In genomic region chr2:61853848-61854434, GRCh38 we compare ENCODE assay signal across 8 cellular contexts. TPM values are rescaled to one million over a fixed set of nuclear protein-coding genes. Genes with fewer than 3 reads are reported as not detected.
A peak's percentile ranks its signal among the peaks of the same experiment; 100 is the strongest.
DNase-seq lines count a peak whose midpoint lies in the region; ATAC-seq and TF ChIP-seq lines count a peak whose summit lies in the region.

Gene FAM161A, minus strand, starts transcription at chr2:61854060. Its CDS starts 19 bp downstream, at chr2:61854041.

- no peaks in the 10 kb centered on the region for H3K27me3 ChIP-seq in BLaER1 treated with 17β-estradiol and CSF1 and Interleukin-3, amounts not matched to agents 10 nM and 100 nM
- no peaks in the 10 kb centered on the region for H3K27me3 ChIP-seq in left lung

- H3K27me3 Mint-ChIP-seq in activated CD4-positive, alpha-beta T cell treated with anti-CD3 and anti-CD28 coated beads, Interleukin-2, amount 10 ng/mL, durations not matched to agents 7 days and 5 days: no peaks in the 10 kb centered on the region

- peak within 1 kb of the TSS; percentile 56 to 81 (median 76) for H3K9ac ChIP-seq in BLaER1 treated with 17β-estradiol and CSF1 and Interleukin-3, amounts not matched to agents 10 nM and 100 nM

- ATAC-seq in GM19324 (IDR thresholded peaks at IDR 0.05; ENCODE audit: low FRiP score, unreplicated experiment) (peak; percentile 87), HG03457 (IDR thresholded peaks at IDR 0.05; ENCODE audit: unreplicated experiment) (peak; percentile 51), left lung (peak; percentile 93)

- peak within 1 kb of the TSS; percentile 79 to 97 (median 89) for H3K4me2 ChIP-seq in BLaER1 treated with 17β-estradiol and CSF1 and Interleukin-3, amounts not matched to agents 10 nM and 100 nM

- H3K4me1 ChIP-seq in BLaER1 treated with 17β-estradiol and CSF1 and Interleukin-3, amounts not matched to agents 10 nM and 100 nM: peaks cover 5 to 17% (median 15%) of the 10 kb centered on the region in 10 experiments
- H3K4me1 ChIP-seq in left lung: peaks cover 0 to 7% of the 10 kb centered on the region in 2 donors

- peak within 1 kb of the TSS; percentile 92 for H3K27ac Mint-ChIP-seq in activated CD4-positive, alpha-beta T cell treated with anti-CD3 and anti-CD28 coated beads, Interleukin-2, amount 10 ng/mL, durations not matched to agents 7 days and 5 days

- peak within 1 kb of the TSS in 9 of 11 experiments; percentile 46 to 70 (median 64); a peak in 18 of 22 replicates for H3K27ac ChIP-seq in BLaER1 treated with 17β-estradiol and CSF1 and Interleukin-3, amounts not matched to agents 10 nM and 100 nM
- H3K27ac ChIP-seq in left lung: peak within 1 kb of the TSS; percentile 73 to 81

- no peaks in the 10 kb centered on the region for H3K9me3 Mint-ChIP-seq in activated CD4-positive, alpha-beta T cell treated with anti-CD3 and anti-CD28 coated beads, Interleukin-2, amount 10 ng/mL, durations not matched to agents 7 days and 5 days

- POLR2A ChIA-PET in activated CD4-positive, alpha-beta T cell treated with anti-CD3 and anti-CD28 coated beads, Interleukin-2, amount 10 ng/mL, durations not matched to agents 7 days and 5 days (lab: Charles Lee): no interaction called here

- 0 out of 22 replicates have a peak, but pooled peaks cover 0 to 4% (median 0%) of the 10 kb centered on the region in 11 experiments for H3K36me3 ChIP-seq in BLaER1 treated with 17β-estradiol and CSF1 and Interleukin-3, amounts not matched to agents 10 nM and 100 nM
- H3K36me3 ChIP-seq in left lung: no peaks in the 10 kb centered on the region

- DNase-seq in NCI-H510A treated with DMSO at 0.1 percent for 48 hours (lab: John Stamatoyannopoulos, UW) (peak; percentile 76), dedifferentiated amniotic fluid mesenchymal stem cell (ENCODE audit: extremely low spot score) (peak; percentile 62), left lung (peak; percentile 89 to 94)
- DNase-seq in activated CD4-positive, alpha-beta T cell treated with anti-CD3 and anti-CD28 coated beads, Interleukin-2, amount 10 ng/mL, durations not matched to agents 7 days and 5 days: peak; percentile 77
- peak; percentile 53 for DNase-seq in stimulated activated CD4-positive, alpha-beta T cell treated with anti-CD3 and anti-CD28 coated beads, Interleukin-2, amount 100 ng/mL, for 4 hours (ENCODE audit: low read depth)

- intact Hi-C loops in left lung (cut with DNase I): no loop called here

- CTCF ChIA-PET in activated CD4-positive, alpha-beta T cell treated with anti-CD3 and anti-CD28 coated beads, Interleukin-2, amount 10 ng/mL, durations not matched to agents 7 days and 5 days (lab: Charles Lee): interaction anchor here (1.2 to 1.9 kb wide), 2 partner anchors 18 to 20 kb away, joined by 4 read pairs; no protein-coding TSS in a partner anchor

- H3K4me3 ChIP-seq in BLaER1 treated with 17β-estradiol and CSF1 and Interleukin-3, amounts not matched to agents 10 nM and 100 nM: peak within 1 kb of the TSS; percentile 71 to 87 (median 76)
- peak within 1 kb of the TSS; percentile 75 to 78 for H3K4me3 ChIP-seq in left lung

- H3K36me3 Mint-ChIP-seq in activated CD4-positive, alpha-beta T cell treated with anti-CD3 and anti-CD28 coated beads, Interleukin-2, amount 10 ng/mL, durations not matched to agents 7 days and 5 days (ENCODE audit: low read depth): peaks cover 5% of the 10 kb centered on the region

- H3K4me3 Mint-ChIP-seq in activated CD4-positive, alpha-beta T cell treated with anti-CD3 and anti-CD28 coated beads, Interleukin-2, amount 10 ng/mL, durations not matched to agents 7 days and 5 days: peak within 1 kb of the TSS; percentile 90

- peaks cover 26% of the 10 kb centered on the region for H3K4me1 Mint-ChIP-seq in activated CD4-positive, alpha-beta T cell treated with anti-CD3 and anti-CD28 coated beads, Interleukin-2, amount 10 ng/mL, durations not matched to agents 7 days and 5 days

- H3K9me3 ChIP-seq in BLaER1 treated with 17β-estradiol and CSF1 and Interleukin-3, amounts not matched to agents 10 nM and 100 nM (replicated peaks in 1 of 11): no peaks in the 10 kb centered on the region
- no peaks in the 10 kb centered on the region for H3K9me3 ChIP-seq in left lung

- no peak for TF ChIP-seq CTCF in left lung (IDR thresholded peaks at IDR 0.05)

- no peaks in the 10 kb centered on the region for H4K20me1 ChIP-seq in BLaER1 treated with 17β-estradiol and CSF1 and Interleukin-3, amounts not matched to agents 10 nM and 100 nM

RNA-seq across cellular contexts. Expression of gene FAM161A, which starts in this region (rescaled TPM):
- total RNA-seq in activated CD4-positive, alpha-beta T cell treated with anti-CD3 and anti-CD28 coated beads, Interleukin-2, amount 10 ng/mL, durations not matched to agents 7 days and 5 days: 1 to 10 TPM; 4.0 to 4.4 TPM
- 1 to 10 TPM; 3.7 to 3.9 TPM for total RNA-seq in left lung

Comparison
In these comparisons a context has a peak if more than half of its experiments do, and no peak if none do; other contexts are left out.
1. Peak in every context shown above with its lines: DNase-seq, ATAC-seq, H3K4me3 ChIP-seq and H3K27ac ChIP-seq.